ENCODE assay signal across 17 cellular contexts in genomic region chr10:114384601-114385000, GRCh38.
"Had no signal": no experiment of that assay in that cellular context is flagged by ENCODE, and none has a peak within 500 bp of the region (broad histone marks: within the 10 kb centered on the region; RNA-seq: fewer than 3 reads in every experiment).

No MANE protein-coding gene starts in this region.

- H3K9me3 Mint-ChIP-seq: type B pancreatic cell had no signal

- H3K4me1 ChIP-seq: left lung, psoas muscle had no signal

- H3K9me3 ChIP-seq: left lung, mucosa of descending colon, psoas muscle, spleen, thoracic aorta had no signal

- H3K36me3 Mint-ChIP-seq: mesothelial cell of epicardium, type B pancreatic cell had no signal

- H3K4me3 Mint-ChIP-seq: mesothelial cell of epicardium; naive thymus-derived CD4-positive, alpha-beta T cell; neural progenitor cell; stimulated activated naive B cell treated with anti-CD40 and anti-IgM and Interleukin-4, amounts not matched to agents 10 μg/mL and 1 μg/mL and 100 μg/mL, for 72 hours; stimulated activated naive CD8-positive, alpha-beta T cell treated with anti-CD3 and anti-CD28 coated beads, Interleukin-15, Interleukin-2, amounts not matched to agents 100 ng/mL and 50 ng/mL, for 24 hours; type B pancreatic cell had no signal

- H2AFZ ChIP-seq: neural progenitor cell had no signal

- DNase-seq: effector CD4-positive, alpha-beta T cell; left cardiac atrium; left lung; mesenchymal stem cell; mucosa of descending colon; naive thymus-derived CD4-positive, alpha-beta T cell; psoas muscle; spleen; stimulated activated CD4-positive, alpha-beta T cell treated with anti-CD3 and anti-CD28 coated beads, Interleukin-4, amount 100 ng/mL, for 4 hours; stimulated activated naive B cell treated with anti-CD40 and anti-IgM and Interleukin-4, amounts not matched to agents 10 μg/mL and 1 μg/mL and 100 μg/mL, for 72 hours had no signal

- H3K27ac ChIP-seq: left lung, neural progenitor cell, psoas muscle, skin epidermis, thoracic aorta had no signal

- H3K27me3 ChIP-seq: left lung, neural progenitor cell, spleen had no signal

- H3K27ac Mint-ChIP-seq: mesothelial cell of epicardium; naive thymus-derived CD4-positive, alpha-beta T cell; stimulated activated naive B cell treated with anti-CD40 and anti-IgM and Interleukin-4, amounts not matched to agents 10 μg/mL and 1 μg/mL and 100 μg/mL, for 72 hours; stimulated activated naive CD8-positive, alpha-beta T cell treated with anti-CD3 and anti-CD28 coated beads, Interleukin-15, Interleukin-2, amounts not matched to agents 100 ng/mL and 50 ng/mL, for 24 hours; type B pancreatic cell had no signal

- H3K36me3 ChIP-seq: left lung, neural progenitor cell, thoracic aorta had no signal

- H3K4me2 ChIP-seq: neural progenitor cell had no signal

- H3K4me3 ChIP-seq: dorsolateral prefrontal cortex, left lung, mucosa of descending colon, neural progenitor cell, psoas muscle, skin epidermis, spleen, thoracic aorta had no signal

- ATAC-seq: left lung; mucosa of descending colon; naive thymus-derived CD4-positive, alpha-beta T cell; psoas muscle; stimulated activated naive B cell treated with anti-CD40 and anti-IgM and Interleukin-4, amounts not matched to agents 10 μg/mL and 1 μg/mL and 100 μg/mL, for 72 hours had no signal

- H3K9ac ChIP-seq: neural progenitor cell had no signal
